In genomic region chr20:4603724-4604123, GRCh38 we compare ENCODE assay signal across 17 cellular contexts.
DNase-seq lines count a peak whose midpoint lies in the region; FAIRE-seq and TF ChIP-seq lines count a peak whose summit lies in the region.
"Had no signal": no experiment of that assay in that cellular context is flagged by ENCODE, and none has a peak within 500 bp of the region (broad histone marks: within the 10 kb centered on the region; RNA-seq: fewer than 3 reads in every experiment).

No MANE protein-coding gene starts in this region.

- H3K4me3 ChIP-seq in LNCaP clone FGC (ENCODE audit: low read depth, low read length): no peak overlapping the region
- no peak overlapping the region for H3K4me3 ChIP-seq in vagina
- H3K4me3 ChIP-seq in tibial artery: no peak overlapping the region
- H3K4me3 ChIP-seq in GM23248: no peak overlapping the region
- H3K4me3 ChIP-seq: thoracic aorta had no signal

- FAIRE-seq in endometrium (lab: Jason Lieb, UNC): peak; percentile 83
- FAIRE-seq: astrocyte had no signal

- H3K4me2 ChIP-seq in GM23248 (ENCODE audit: unreplicated experiment): no peak overlapping the region

- 93 to 96% methylated on average over 11 of the region's 11 CpGs for WGBS in GM23248 (ENCODE audit: low coverage in 1 of 2, low lambda C conversion rate in 2 of 2, missing lambda C conversion rate in 2 of 2), 2 experiments

- H3K9ac ChIP-seq in GM23248: no peak overlapping the region

- H3K9me2 ChIP-seq in GM23248 (ENCODE audit: insufficient read depth): no peaks in the 10 kb centered on the region

- H4K20me1 ChIP-seq in GM23248 (ENCODE audit: insufficient read depth): no peaks in the 10 kb centered on the region

- H3K27ac ChIP-seq in vagina (peak overlapping the region; percentile 14), tibial artery (no peak overlapping the region), GM23248 (no peak overlapping the region)
- H3K27ac ChIP-seq: thoracic aorta had no signal

- H3K4me1 ChIP-seq in vagina (peaks cover 6% of the 10 kb centered on the region), tibial artery (peaks cover 0 to 12% (median 6%) of the 10 kb centered on the region in 4 donors), GM23248 (ENCODE audit: insufficient read depth) (peaks cover 23% of the 10 kb centered on the region)

- H3F3A ChIP-seq in GM23248 (ENCODE audit: insufficient read depth): peaks cover 23% of the 10 kb centered on the region; the same call in 1 of the 2 replicates

- intact Hi-C loops in vagina (cut with DNase I) (no loop called here), tibial artery (cut with DNase I; ENCODE audit: low total_unique reads) (no loop called here)

- H3K36me3 ChIP-seq in vagina (no peaks in the 10 kb centered on the region), tibial artery (no peaks in the 10 kb centered on the region), GM23248 (ENCODE audit: low read depth) (no peaks in the 10 kb centered on the region)
- H3K36me3 ChIP-seq: thoracic aorta had no signal

- H3K79me2 ChIP-seq in GM23248 (ENCODE audit: insufficient read depth): no peaks in the 10 kb centered on the region

- TF ChIP-seq CTCF in LNCaP clone FGC (IDR thresholded peaks at IDR 0.05; ENCODE audit: control insufficient read depth, extremely low read depth, insufficient read depth) (no peak), vagina (IDR thresholded peaks at IDR 0.05) (no peak), tibial artery (IDR thresholded peaks at IDR 0.05) (no peak)

- peak; percentile 55 for DNase-seq in LNCaP clone FGC (ENCODE audit: low read depth)
- DNase-seq in pons (ENCODE audit: low spot score): peak; percentile 59
- DNase-seq in vagina (ENCODE audit: extremely low spot score in 2 of 2): no peak
- no peak for DNase-seq in NCI-H2081 treated with DMSO at 0.1 percent for 48 hours (lab: John Stamatoyannopoulos, UW)
- DNase-seq in tibial artery: no peak
- no peak for DNase-seq in GM23248
- DNase-seq: activated CD4-positive, alpha-beta T cell treated with anti-CD3 and anti-CD28 coated beads for 1 hour; activated naive CD4-positive, alpha-beta T cell treated with anti-CD3 and anti-CD28 coated beads, Interleukin-2, amount 50 U/mL, for 16 hours; activated T-cell treated with anti-CD3 and anti-CD28 coated beads, Interleukin-2, amount 50 U/mL, for 4 hours; DMS79; effector CD4-positive, alpha-beta T cell; NCI-H1417 treated with DMSO at 0.1 percent for 48 hours; NCI-H69; retina had no signal

- H3K27me3 ChIP-seq in vagina (no peaks in the 10 kb centered on the region), tibial artery (peaks cover 0 to 3% of the 10 kb centered on the region in 2 donors), GM23248 (replicated peaks; ENCODE audit: insufficient read depth) (no peaks in the 10 kb centered on the region)

- H2AFZ ChIP-seq in GM23248: no peak overlapping the region

- no peak for TF ChIP-seq POLR2A in vagina (IDR thresholded peaks at IDR 0.05)

- in situ Hi-C loops in GM23248 (cut with MboI): loop anchor here (25.0 kb wide), 1 partner anchor 359 kb away; no protein-coding TSS in a partner anchor

- H3K9me3 ChIP-seq in vagina: no peaks in the 10 kb centered on the region
- no peaks in the 10 kb centered on the region for H3K9me3 ChIP-seq in tibial artery
- H3K9me3 ChIP-seq in GM23248 (ENCODE audit: low read depth): no peaks in the 10 kb centered on the region
- H3K9me3 ChIP-seq: thoracic aorta had no signal

Comparison
In these comparisons a context has a peak if more than half of its experiments do, and no peak if none do; other contexts are left out.
1. DNase-seq: peak in LNCaP clone FGC (single experiment) and pons (single experiment); none in vagina (0 of 2), NCI-H2081 treated with DMSO at 0.1 percent for 48 hours (single experiment), tibial artery (0 of 2) and GM23248 (single experiment).